Comparison of ENCODE assay signal across 6 cellular contexts in genomic region chr17:71283486-71283885, GRCh38.
"Had no signal": no experiment of that assay in that cellular context is flagged by ENCODE, and none has a peak within 500 bp of the region (broad histone marks: within the 10 kb centered on the region; RNA-seq: fewer than 3 reads in every experiment).

No MANE protein-coding gene starts in this region.

- H3K27me3 Mint-ChIP-seq: IgD-negative memory B cell had no signal

- FAIRE-seq: HepG2, K562 had no signal

- H3K36me3 Mint-ChIP-seq: IgD-negative memory B cell had no signal

- H3K27ac Mint-ChIP-seq: IgD-negative memory B cell had no signal

- DNase-seq: IMR-90, KBM-7 had no signal

- H3K4me3 ChIP-seq: K562 had no signal

- H3K4me1 Mint-ChIP-seq: IgD-negative memory B cell had no signal

- H3K27ac ChIP-seq: HL-60 had no signal

- H3K4me3 Mint-ChIP-seq: IgD-negative memory B cell had no signal

- ATAC-seq: HepG2, K562 had no signal
